In the genomic region with DNA sequence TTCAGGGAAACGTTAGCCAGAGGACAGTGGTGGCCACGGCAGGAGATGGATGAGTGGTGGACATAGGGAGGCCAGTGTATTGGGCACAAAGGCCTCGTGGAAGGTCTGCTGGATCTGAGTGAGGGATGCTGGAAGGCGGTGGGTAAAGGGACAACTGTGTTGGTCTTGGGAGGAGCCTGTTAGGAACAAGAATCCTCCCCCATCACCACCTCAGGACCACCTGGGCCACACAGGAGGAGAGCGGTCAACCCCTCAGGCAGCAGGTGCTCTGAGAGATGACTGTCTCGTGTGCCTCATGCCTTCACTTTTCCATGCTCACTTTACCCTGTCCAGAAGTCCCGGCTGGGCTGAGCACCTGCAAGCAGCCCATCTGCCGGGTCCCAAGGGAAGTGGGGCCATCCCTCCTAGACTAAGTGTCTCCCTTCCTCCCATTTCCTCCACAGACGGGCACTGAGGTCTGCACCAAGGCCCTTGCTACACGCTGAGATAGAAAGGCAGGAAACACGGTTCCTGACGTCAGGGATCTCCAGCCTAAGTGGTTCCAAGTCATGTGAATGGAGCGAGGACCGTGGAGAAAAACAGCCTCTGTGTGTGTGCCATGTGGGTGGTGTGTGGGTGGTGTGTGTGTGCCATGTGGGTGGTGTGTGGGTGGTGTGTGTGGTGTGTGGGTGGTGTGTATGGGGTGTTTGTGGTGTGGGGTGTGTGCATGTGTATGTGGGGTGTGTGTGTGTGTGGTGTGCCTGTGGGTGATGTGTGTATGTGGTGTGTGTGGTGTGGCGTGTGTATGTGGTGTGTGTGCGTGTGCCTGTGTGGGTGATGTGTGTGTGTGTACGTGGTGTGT, we compare ENCODE assay signal across 14 cellular contexts. TPM values are rescaled to one million over a fixed set of nuclear protein-coding genes. Genes with fewer than 3 reads are reported as not detected.
A peak's percentile ranks its signal among the peaks of the same experiment; 100 is the strongest.
DNase-seq lines count a peak whose midpoint lies in the region; ATAC-seq and TF ChIP-seq lines count a peak whose summit lies in the region.
"Had no signal": no experiment of that assay in that cellular context is flagged by ENCODE, and none has a peak within 500 bp of the region (broad histone marks: within the 10 kb centered on the region; RNA-seq: fewer than 3 reads in every experiment).

No MANE protein-coding gene starts in this region.

- H3K27ac Mint-ChIP-seq in osteocyte (ENCODE audit: unreplicated experiment) = no peak overlapping the region
- H3K27ac Mint-ChIP-seq: WTC11 had no signal

- no peak for ATAC-seq in HG03159 (IDR thresholded peaks at IDR 0.05; ENCODE audit: unreplicated experiment)
- ATAC-seq: PC-3, WTC11 had no signal

- intact Hi-C loops in ascending aorta (cut with DNase I) = no loop called here

- no peaks in the 10 kb centered on the region for H3K27me3 ChIP-seq in BLaER1 treated with 17β-estradiol and CSF1 and Interleukin-3, amounts not matched to agents 10 nM and 100 nM
- H3K27me3 ChIP-seq in Peyer's patch (no peaks in the 10 kb centered on the region), ascending aorta (no peaks in the 10 kb centered on the region)

- H4K20me1 ChIP-seq in BLaER1 treated with 17β-estradiol and CSF1 and Interleukin-3, amounts not matched to agents 10 nM and 100 nM = no peaks in the 10 kb centered on the region

- DNase-seq in Peyer's patch (peak in 2 of 3 donors; percentile 24 to 28), fibroblast of peridontal ligament (ENCODE audit: extremely low read depth) (peak; percentile 11), pons (ENCODE audit: low spot score) (peak; percentile 67), ascending aorta (ENCODE audit: low spot score in 2 of 2) (no peak), osteocyte (ENCODE audit: extremely low spot score, unreplicated experiment) (no peak)
- DNase-seq: CD4-positive, alpha-beta memory T cell; NCI-H1092 treated with DMSO at 0.1 percent for 48 hours; NCI-H345; PC-3 had no signal

- no peaks in the 10 kb centered on the region for H3K9me3 Mint-ChIP-seq in osteocyte (ENCODE audit: unreplicated experiment)
- H3K9me3 Mint-ChIP-seq: WTC11 had no signal

- peaks cover 2% of the 10 kb centered on the region for H3K36me3 Mint-ChIP-seq in osteocyte (ENCODE audit: unreplicated experiment)
- H3K36me3 Mint-ChIP-seq: CD4-positive, alpha-beta memory T cell; type B pancreatic cell; WTC11 had no signal

- TF ChIP-seq POLR2A in Peyer's patch (IDR thresholded peaks at IDR 0.05) = no peak

- H3K4me2 ChIP-seq in BLaER1 treated with 17β-estradiol and CSF1 and Interleukin-3, amounts not matched to agents 10 nM and 100 nM = peak overlapping the region; percentile 62 to 94 (median 79)

- H3K9ac ChIP-seq in BLaER1 treated with 17β-estradiol and CSF1 and Interleukin-3, amounts not matched to agents 10 nM and 100 nM = peak overlapping the region in 2 of 11 experiments; percentile 57 to 60; a peak in 5 of 22 replicates
- H3K9ac ChIP-seq: parathyroid adenoma had no signal

- no peak for TF ChIP-seq CTCF in Peyer's patch (IDR thresholded peaks at IDR 0.05)
- no peak for TF ChIP-seq CTCF in ascending aorta (IDR thresholded peaks at IDR 0.05)
- TF ChIP-seq CTCF in osteocyte (IDR thresholded peaks at IDR 0.05) = no peak

- peaks cover 34% of the 10 kb centered on the region for H3K4me1 Mint-ChIP-seq in osteocyte (ENCODE audit: unreplicated experiment)
- H3K4me1 Mint-ChIP-seq: CD4-positive, alpha-beta memory T cell had no signal

- no peak overlapping the region for H3K4me3 Mint-ChIP-seq in osteocyte (ENCODE audit: unreplicated experiment)
- H3K4me3 Mint-ChIP-seq: type B pancreatic cell, WTC11 had no signal

- H3K9me3 ChIP-seq in BLaER1 treated with 17β-estradiol and CSF1 and Interleukin-3, amounts not matched to agents 10 nM and 100 nM (replicated peaks in 1 of 11) = no peaks in the 10 kb centered on the region
- H3K9me3 ChIP-seq in Peyer's patch (no peaks in the 10 kb centered on the region), ascending aorta (no peaks in the 10 kb centered on the region)

- H3K4me1 ChIP-seq in BLaER1 treated with 17β-estradiol and CSF1 and Interleukin-3, amounts not matched to agents 10 nM and 100 nM = peaks cover 52 to 90% (median 67%) of the 10 kb centered on the region in 10 experiments
- H3K4me1 ChIP-seq in Peyer's patch (peaks cover 0 to 4% (median 0%) of the 10 kb centered on the region in 4 donors), ascending aorta (peaks cover 4 to 11% of the 10 kb centered on the region in 2 donors)
- H3K4me1 ChIP-seq: parathyroid adenoma had no signal

- H3K36me3 ChIP-seq in BLaER1 treated with 17β-estradiol and CSF1 and Interleukin-3, amounts not matched to agents 10 nM and 100 nM = no peaks in the 10 kb centered on the region
- H3K36me3 ChIP-seq in Peyer's patch (no peaks in the 10 kb centered on the region), ascending aorta (no peaks in the 10 kb centered on the region)

- no peaks in the 10 kb centered on the region for H3K27me3 Mint-ChIP-seq in osteocyte (ENCODE audit: unreplicated experiment)
- H3K27me3 Mint-ChIP-seq: CD4-positive, alpha-beta memory T cell had no signal

- H3K27ac ChIP-seq in BLaER1 treated with 17β-estradiol and CSF1 and Interleukin-3, amounts not matched to agents 10 nM and 100 nM = peak overlapping the region in 9 of 11 experiments; percentile 16 to 79 (median 39); a peak in 16 of 22 replicates
- H3K27ac ChIP-seq in Peyer's patch = peak overlapping the region in 1 of 4 donors; percentile 17
- H3K27ac ChIP-seq in ascending aorta = no peak overlapping the region
- H3K27ac ChIP-seq: parathyroid adenoma had no signal

- H3K4me3 ChIP-seq in BLaER1 treated with 17β-estradiol and CSF1 and Interleukin-3, amounts not matched to agents 10 nM and 100 nM = no peak overlapping the region; a peak in 1 of 20 replicates
- H3K4me3 ChIP-seq in Peyer's patch = no peak overlapping the region
- H3K4me3 ChIP-seq in ascending aorta = no peak overlapping the region

RNA-seq across cellular contexts. Expression of a gene that starts 47.8 kb away (rescaled TPM):
- total RNA-seq in Peyer's patch (100 to 1,000 TPM in 3 of 4 donors, 10 to 100 TPM in 1; 99.9 to 198 (median 161) TPM), ascending aorta (112 TPM), osteocyte (6.1 and 6.4 TPM in 2 replicates)

Comparison
In these comparisons a context has a peak if more than half of its experiments do, and no peak if none do; other contexts are left out.
1. H3K27ac ChIP-seq: peak in BLaER1 treated with 17β-estradiol and CSF1 and Interleukin-3, amounts not matched to agents 10 nM and 100 nM (9 of 11); none in ascending aorta (0 of 2).
2. DNase-seq: peak in Peyer's patch (2 of 3), fibroblast of peridontal ligament (single experiment) and pons (single experiment); none in ascending aorta (0 of 2) and osteocyte (single experiment).
3. RNA of a gene that starts 47.8 kb away (total RNA-seq): 99.9 to 198 TPM in Peyer's patch and 112 TPM in ascending aorta (single experiment); 6.1 to 6.4 TPM in osteocyte; every median in the first group is over 10 times any median in the second.